ENCODE assay signal across 6 cellular contexts in genomic region chr17:8137645-8138342, GRCh38. TPM values are rescaled to one million over a fixed set of nuclear protein-coding genes. Genes with fewer than 3 reads are reported as not detected.
A peak's percentile ranks its signal among the peaks of the same experiment; 100 is the strongest.
DNase-seq lines count a peak whose midpoint lies in the region; ATAC-seq and TF ChIP-seq lines count a peak whose summit lies in the region.

No MANE protein-coding gene starts in this region.

- DNase-seq in heart left ventricle = no peak
- DNase-seq in Right ventricle myocardium inferior (ENCODE audit: missing footprints) = no peak
- DNase-seq in vagina (ENCODE audit: extremely low spot score in 2 of 2) = no peak
- DNase-seq in amniotic stem cell (lab: John Stamatoyannopoulos, UW) = no peak
- DNase-seq in SHP77 (lab: John Stamatoyannopoulos, UW) = no peak

- H3K27me3 ChIP-seq in heart left ventricle = no peaks in the 10 kb centered on the region
- no peaks in the 10 kb centered on the region for H3K27me3 ChIP-seq in gastroesophageal sphincter
- no peaks in the 10 kb centered on the region for H3K27me3 ChIP-seq in vagina

- H3K27ac ChIP-seq in heart left ventricle = peak overlapping the region in 10 of 12 donors; percentile 58 to 89 (median 84)
- peak overlapping the region; percentile 88 to 100 (median 99) for H3K27ac ChIP-seq in gastroesophageal sphincter
- peak overlapping the region; percentile 94 for H3K27ac ChIP-seq in vagina

- TF ChIP-seq CTCF in heart left ventricle (IDR thresholded peaks at IDR 0.05) = no peak
- no peak for TF ChIP-seq CTCF in gastroesophageal sphincter (IDR thresholded peaks at IDR 0.05)
- no peak for TF ChIP-seq CTCF in vagina (IDR thresholded peaks at IDR 0.05)

- peaks cover 8 to 37% (median 35%) of the 10 kb centered on the region in 9 donors for H3K36me3 ChIP-seq in heart left ventricle
- peaks cover 3 to 36% of the 10 kb centered on the region in 2 donors for H3K36me3 ChIP-seq in gastroesophageal sphincter
- peaks cover 3 to 37% of the 10 kb centered on the region in 2 donors for H3K36me3 ChIP-seq in vagina

- H3K9me3 ChIP-seq in heart left ventricle (no peaks in the 10 kb centered on the region), gastroesophageal sphincter (no peaks in the 10 kb centered on the region), vagina (no peaks in the 10 kb centered on the region)

- H3K4me3 ChIP-seq in heart left ventricle = peak overlapping the region in 8 of 12 donors; percentile 2 to 48 (median 33)
- H3K4me3 ChIP-seq in gastroesophageal sphincter = peak overlapping the region in 1 of 2 donors; percentile 21
- H3K4me3 ChIP-seq in vagina = peak overlapping the region in 1 of 2 donors; percentile 29

- ATAC-seq in heart left ventricle (no peak), Right ventricle myocardium inferior (no peak), gastroesophageal sphincter (no peak)

- no peak for TF ChIP-seq POLR2A in heart left ventricle (IDR thresholded peaks at IDR 0.05)
- no peak for TF ChIP-seq POLR2A in gastroesophageal sphincter (IDR thresholded peaks at IDR 0.05)
- no peak for TF ChIP-seq POLR2A in vagina (IDR thresholded peaks at IDR 0.05)

- 30 to 46% (median 36%) methylated on average over 21 of the region's 21 CpGs for WGBS in heart left ventricle, 4 donors
- WGBS in gastroesophageal sphincter (ENCODE audit: low coverage in 1 of 2), 2 donors = 26 to 54% methylated on average over 10 to 21 of the region's 21 CpGs

- H3K4me1 ChIP-seq in heart left ventricle = peaks cover 0 to 42% (median 15%) of the 10 kb centered on the region in 12 donors
- H3K4me1 ChIP-seq in gastroesophageal sphincter = peaks cover 0 to 51% (median 9%) of the 10 kb centered on the region in 3 donors
- H3K4me1 ChIP-seq in vagina = peaks cover 23% of the 10 kb centered on the region

- intact Hi-C loops in heart left ventricle (cut with DNase I) (loop anchor here in 7 of 10 donors (1.0 to 10.0 kb wide), 8 partner anchors 15 to 300 kb away; partner anchors contain the start of genes PER1 (in 1 of the 7) and VAMP2 (in 1 of the 7)), Right ventricle myocardium inferior (cut with DNase I) (loop anchor here (1.0 kb wide), 1 partner anchor 21 kb away; no protein-coding TSS in a partner anchor), vagina (cut with DNase I) (no loop called here)

- no peak for TF ChIP-seq EP300 in gastroesophageal sphincter (IDR thresholded peaks at IDR 0.05)

RNA-seq across cellular contexts. Expression of gene HES7, which starts 13.9 kb away (rescaled TPM):
- under 1 TPM in 4 of 9 donors, not detected in 5; 0.17 to 0.76 (median 0.44) TPM for total RNA-seq in heart left ventricle
- under 1 TPM; 0.23 to 0.40 TPM for polyA plus RNA-seq in heart left ventricle
- total RNA-seq in Right ventricle myocardium inferior = not detected
- total RNA-seq in gastroesophageal sphincter = under 1 TPM in 2 of 4 donors, not detected in 2; 0.89 to 0.94 TPM
- not detected for total RNA-seq in vagina

RNA-seq across cellular contexts. Expression of gene PER1, which starts 14.4 kb away (rescaled TPM):
- total RNA-seq in heart left ventricle (100 to 1,000 TPM in 3 of 9 donors, 10 to 100 TPM in 6; 40.2 to 132 (median 86.3) TPM), Right ventricle myocardium inferior (124 TPM), gastroesophageal sphincter (100 to 1,000 TPM in 3 of 4 donors, 10 to 100 TPM in 1; 67.1 to 188 (median 136) TPM), vagina (215 TPM)
- polyA plus RNA-seq in heart left ventricle = 100 to 1,000 TPM in 1 of 2 donors, 10 to 100 TPM in 1; 96.2 to 164 TPM

RNA-seq across cellular contexts. Expression of gene ALOXE3, which starts 19.5 kb away (rescaled TPM):
- total RNA-seq in heart left ventricle (not detected), Right ventricle myocardium inferior (not detected), gastroesophageal sphincter (under 1 TPM in 1 of 4 donors, not detected in 3; 0.37 TPM), vagina (1.5 TPM)
- polyA plus RNA-seq in heart left ventricle = under 1 TPM in 1 of 2 donors, not detected in 1; 0.12 TPM

RNA-seq across cellular contexts. Expression of gene VAMP2, which starts 25.0 kb away (rescaled TPM):
- total RNA-seq in heart left ventricle = 10 to 100 TPM; 21.5 to 67.2 (median 51.1) TPM
- 10 to 100 TPM; 49.0 to 50.6 TPM for polyA plus RNA-seq in heart left ventricle
- total RNA-seq in Right ventricle myocardium inferior = 56.6 TPM
- 10 to 100 TPM; 14.6 to 39.8 (median 33.4) TPM for total RNA-seq in gastroesophageal sphincter
- total RNA-seq in vagina = 35.6 TPM

RNA-seq across cellular contexts. Expression of gene TMEM107, which starts 38.4 kb away (rescaled TPM):
- total RNA-seq in heart left ventricle (10 to 100 TPM in 3 of 9 donors, 1 to 10 TPM in 6; 5.3 to 16.4 (median 8.4) TPM), Right ventricle myocardium inferior (6.7 TPM), gastroesophageal sphincter (10 to 100 TPM; 11.2 to 18.8 (median 15.5) TPM), vagina (20.6 TPM)
- polyA plus RNA-seq in heart left ventricle = 1 to 10 TPM; 3.8 to 8.9 TPM
